In genomic region chr17:45261577-45262515, GRCh38 we compare ENCODE assay signal across 8 cellular contexts. TPM values are rescaled to one million over a fixed set of nuclear protein-coding genes. Genes with fewer than 3 reads are reported as not detected.
DNase-seq lines count a peak whose midpoint lies in the region; FAIRE-seq and TF ChIP-seq lines count a peak whose summit lies in the region.

Gene SPATA32 (minus strand): TSS chr17:45262094. CDS start chr17:45262016, 78 bp downstream.

- peaks cover 12% of the 10 kb centered on the region for H3K4me1 Mint-ChIP-seq in T-helper 1 cell treated with Interleukin-12 subunit alpha and Interleukin-12 subunit beta and Interleukin-4 antibody, amounts not matched to agents 30 μg/mL and 1 μg/mL, for 36 hours (ENCODE audit: low read depth)
- H3K4me1 Mint-ChIP-seq in astrocyte (ENCODE audit: low read depth, unreplicated experiment) = peaks cover 8% of the 10 kb centered on the region

- H3K79me2 ChIP-seq in astrocyte (ENCODE audit: insufficient read depth, low read length) = no peaks in the 10 kb centered on the region

- peaks cover 17% of the 10 kb centered on the region for H3K36me3 Mint-ChIP-seq in T-helper 1 cell treated with Interleukin-12 subunit alpha and Interleukin-12 subunit beta and Interleukin-4 antibody, amounts not matched to agents 30 μg/mL and 1 μg/mL, for 36 hours (ENCODE audit: low read depth)
- peaks cover 21% of the 10 kb centered on the region for H3K36me3 Mint-ChIP-seq in astrocyte (ENCODE audit: low read depth, unreplicated experiment)

- H3K27ac Mint-ChIP-seq in T-helper 1 cell treated with Interleukin-12 subunit alpha and Interleukin-12 subunit beta and Interleukin-4 antibody, amounts not matched to agents 30 μg/mL and 1 μg/mL, for 36 hours = peak within 1 kb of the TSS; percentile 60
- peak within 1 kb of the TSS; percentile 41 for H3K27ac Mint-ChIP-seq in astrocyte (ENCODE audit: unreplicated experiment)

- peak within 1 kb of the TSS; percentile 10 for H2AFZ ChIP-seq in astrocyte (ENCODE audit: low read depth, low read length)

- no peak for TF ChIP-seq CTCF in astrocyte (IDR thresholded peaks at IDR 0.05; ENCODE audit: insufficient read depth, low read depth, low read length)

- H3K27me3 ChIP-seq in astrocyte (ENCODE audit: insufficient read depth, low read length) = no peaks in the 10 kb centered on the region

- H3K4me3 Mint-ChIP-seq in T-helper 1 cell treated with Interleukin-12 subunit alpha and Interleukin-12 subunit beta and Interleukin-4 antibody, amounts not matched to agents 30 μg/mL and 1 μg/mL, for 36 hours = peak within 1 kb of the TSS; percentile 72
- no peak within 1 kb of the TSS for H3K4me3 Mint-ChIP-seq in astrocyte (ENCODE audit: unreplicated experiment)

- DNase-seq in GM19239 (ENCODE audit: insufficient read length, low spot score) (peak; percentile 70), astrocyte (ENCODE audit: low read depth) (no peak), iPS-NIHi7 (ENCODE audit: extremely low spot score) (peak; percentile 68), NCI-H82 (lab: John Stamatoyannopoulos, UW) (no peak), RCC 7860 (ENCODE audit: low spot score) (no peak), NCI-H1694 (lab: John Stamatoyannopoulos, UW) (no peak)
- peak; percentile 62 for DNase-seq in stimulated activated CD4-positive, alpha-beta T cell treated with anti-CD3 and anti-CD28 coated beads, Interleukin-12 subunit alpha, Interleukin-12 subunit beta, amount 100 ng/mL, for 4 hours

- peaks cover 17% of the 10 kb centered on the region for H3K36me3 ChIP-seq in astrocyte (ENCODE audit: insufficient read depth, low read length)

- H3K4me3 ChIP-seq in astrocyte (ENCODE audit: insufficient read depth, low read depth, low read length) = peak within 1 kb of the TSS; percentile 29

- H3K4me2 ChIP-seq in astrocyte (ENCODE audit: low read length) = peak within 1 kb of the TSS; percentile 76

- H3K27me3 Mint-ChIP-seq in T-helper 1 cell treated with Interleukin-12 subunit alpha and Interleukin-12 subunit beta and Interleukin-4 antibody, amounts not matched to agents 30 μg/mL and 1 μg/mL, for 36 hours (ENCODE audit: low read depth) = no peaks in the 10 kb centered on the region
- H3K27me3 Mint-ChIP-seq in astrocyte (ENCODE audit: low read depth, unreplicated experiment) = peaks cover 7% of the 10 kb centered on the region

- H3K9ac ChIP-seq in astrocyte (ENCODE audit: low read length) = peak within 1 kb of the TSS; percentile 9

- H4K20me1 ChIP-seq in astrocyte (ENCODE audit: insufficient read depth, low read length) = peaks cover 50% of the 10 kb centered on the region

- H3K27ac ChIP-seq in astrocyte (ENCODE audit: low read depth, low read length) = no peak within 1 kb of the TSS

- FAIRE-seq in GM19239 (lab: Jason Lieb, UNC) (peak; percentile 95), astrocyte (lab: Jason Lieb, UNC) (no peak), RCC 7860 (lab: Jason Lieb, UNC) (no peak)

- peaks cover 37% of the 10 kb centered on the region for H3K4me1 ChIP-seq in astrocyte (ENCODE audit: insufficient read depth, low read length)

- no peaks in the 10 kb centered on the region for H3K9me3 Mint-ChIP-seq in T-helper 1 cell treated with Interleukin-12 subunit alpha and Interleukin-12 subunit beta and Interleukin-4 antibody, amounts not matched to agents 30 μg/mL and 1 μg/mL, for 36 hours
- H3K9me3 Mint-ChIP-seq in astrocyte (ENCODE audit: unreplicated experiment) = peaks cover 3% of the 10 kb centered on the region

- no peaks in the 10 kb centered on the region for H3K9me3 ChIP-seq in astrocyte (ENCODE audit: insufficient read depth, low read depth, low read length)

RNA-seq across cellular contexts. Expression of gene SPATA32, which starts in this region (rescaled TPM):
- not detected in 2 replicates for total RNA-seq in astrocyte

Comparison
In these comparisons a context has a peak if more than half of its experiments do, and no peak if none do; other contexts are left out.
1. DNase-seq: peak in GM19239 (single experiment), iPS-NIHi7 (single experiment) and stimulated activated CD4-positive, alpha-beta T cell treated with anti-CD3 and anti-CD28 coated beads, Interleukin-12 subunit alpha, Interleukin-12 subunit beta, amount 100 ng/mL, for 4 hours (single experiment); none in astrocyte (single experiment), NCI-H82 (single experiment), RCC 7860 (single experiment) and NCI-H1694 (single experiment).